ENCODE assay signal across 21 cellular contexts in genomic region chr7:158647475-158647792, GRCh38.
"Had no signal": no experiment of that assay in that cellular context is flagged by ENCODE, and none has a peak within 500 bp of the region (broad histone marks: within the 10 kb centered on the region; RNA-seq: fewer than 3 reads in every experiment).

No MANE protein-coding gene starts in this region.

- H3K4me3 ChIP-seq: gastroesophageal sphincter, neural progenitor cell, transverse colon, uterus had no signal

- H3K36me3 ChIP-seq: uterus had no signal

- H3K9me3 Mint-ChIP-seq: activated naive CD8-positive, alpha-beta T cell treated with anti-CD3 and anti-CD28 coated beads, Interleukin-2, amount 10 ng/mL, durations not matched to agents 7 days and 5 days; activated T-cell treated with anti-CD3 and anti-CD28 coated beads, Interleukin-2, amount 50 U/mL, for 24 hours; activated T-helper 2 cell treated with anti-CD3 and anti-CD28 coated beads, Interferon-gamma antibody, Interleukin-2, Interleukin-4, amounts not matched to agents 10 μg/mL and 5 μg/mL and 100 μg/mL, durations not matched to agents 14 hours and 24 hours and 36 hours; neural progenitor cell; stimulated activated naive B cell treated with anti-CD40 and anti-IgM and Interleukin-4, amounts not matched to agents 10 μg/mL and 1 μg/mL and 100 μg/mL, for 72 hours had no signal

- H3K4me1 Mint-ChIP-seq: naive thymus-derived CD8-positive, alpha-beta T cell; neural progenitor cell; stimulated activated naive B cell treated with anti-CD40 and anti-IgM and Interleukin-4, amounts not matched to agents 10 μg/mL and 1 μg/mL and 100 μg/mL, for 72 hours had no signal

- H3K9me3 ChIP-seq: gastroesophageal sphincter, transverse colon, uterus had no signal

- H3K27ac ChIP-seq: epithelial cell of prostate, gastroesophageal sphincter, neural progenitor cell, transverse colon, uterus, WERI-Rb-1 had no signal

- H3K4me3 Mint-ChIP-seq: activated naive CD8-positive, alpha-beta T cell treated with anti-CD3 and anti-CD28 coated beads, Interleukin-2, amount 10 ng/mL, durations not matched to agents 7 days and 5 days; activated T-cell treated with anti-CD3 and anti-CD28 coated beads, Interleukin-2, amount 50 U/mL, for 24 hours; mesothelial cell of epicardium; naive thymus-derived CD8-positive, alpha-beta T cell; neural progenitor cell; stimulated activated naive B cell treated with anti-CD40 and anti-IgM and Interleukin-4, amounts not matched to agents 10 μg/mL and 1 μg/mL and 100 μg/mL, for 72 hours had no signal

- H3K4me1 ChIP-seq: gastroesophageal sphincter, neural progenitor cell, uterus had no signal

- H3K27me3 Mint-ChIP-seq: activated naive CD8-positive, alpha-beta T cell treated with anti-CD3 and anti-CD28 coated beads, Interleukin-2, amount 10 ng/mL, durations not matched to agents 7 days and 5 days; activated T-cell treated with anti-CD3 and anti-CD28 coated beads, Interleukin-2, amount 50 U/mL, for 24 hours; naive thymus-derived CD8-positive, alpha-beta T cell; stimulated activated naive B cell treated with anti-CD40 and anti-IgM and Interleukin-4, amounts not matched to agents 10 μg/mL and 1 μg/mL and 100 μg/mL, for 72 hours had no signal

- H3K4me2 ChIP-seq: neural progenitor cell had no signal

- H3K27me3 ChIP-seq: gastroesophageal sphincter, neural progenitor cell, transverse colon, uterus had no signal

- H2AFZ ChIP-seq: neural progenitor cell had no signal

- DNase-seq: activated CD4-positive, alpha-beta T cell treated with anti-CD3 and anti-CD28 coated beads for 1 hour; activated CD4-positive, alpha-beta T cell treated with anti-CD3 and anti-CD28 coated beads, Interleukin-2, amount 50 U/mL, for 1 hour; activated CD8-positive, alpha-beta memory T cell treated with anti-CD3 and anti-CD28 coated beads for 24 hours; activated CD8-positive, alpha-beta memory T cell treated with anti-CD3 and anti-CD28 coated beads, Interleukin-2, amount 50 U/mL, for 4 hours; activated naive CD8-positive, alpha-beta T cell treated with anti-CD3 and anti-CD28 coated beads, Interleukin-2, amount 10 ng/mL, durations not matched to agents 7 days and 5 days; activated T-cell treated with anti-CD3 and anti-CD28 coated beads, Interleukin-2, amount 50 U/mL, for 24 hours; amniotic stem cell; cortex of kidney; hypothalamus; left ventricle myocardium superior; naive thymus-derived CD8-positive, alpha-beta T cell; retina; stimulated activated naive B cell treated with anti-CD40 and anti-IgM and Interleukin-4, amounts not matched to agents 10 μg/mL and 1 μg/mL and 100 μg/mL, for 72 hours; uterus had no signal

- H3K9ac ChIP-seq: neural progenitor cell had no signal

- H3K27ac Mint-ChIP-seq: activated T-cell treated with anti-CD3 and anti-CD28 coated beads, Interleukin-2, amount 50 U/mL, for 24 hours; activated T-helper 2 cell treated with anti-CD3 and anti-CD28 coated beads, Interferon-gamma antibody, Interleukin-2, Interleukin-4, amounts not matched to agents 10 μg/mL and 5 μg/mL and 100 μg/mL, durations not matched to agents 14 hours and 24 hours and 36 hours; mesothelial cell of epicardium; naive thymus-derived CD8-positive, alpha-beta T cell; neural progenitor cell; stimulated activated naive B cell treated with anti-CD40 and anti-IgM and Interleukin-4, amounts not matched to agents 10 μg/mL and 1 μg/mL and 100 μg/mL, for 72 hours had no signal
